In the genomic region with DNA sequence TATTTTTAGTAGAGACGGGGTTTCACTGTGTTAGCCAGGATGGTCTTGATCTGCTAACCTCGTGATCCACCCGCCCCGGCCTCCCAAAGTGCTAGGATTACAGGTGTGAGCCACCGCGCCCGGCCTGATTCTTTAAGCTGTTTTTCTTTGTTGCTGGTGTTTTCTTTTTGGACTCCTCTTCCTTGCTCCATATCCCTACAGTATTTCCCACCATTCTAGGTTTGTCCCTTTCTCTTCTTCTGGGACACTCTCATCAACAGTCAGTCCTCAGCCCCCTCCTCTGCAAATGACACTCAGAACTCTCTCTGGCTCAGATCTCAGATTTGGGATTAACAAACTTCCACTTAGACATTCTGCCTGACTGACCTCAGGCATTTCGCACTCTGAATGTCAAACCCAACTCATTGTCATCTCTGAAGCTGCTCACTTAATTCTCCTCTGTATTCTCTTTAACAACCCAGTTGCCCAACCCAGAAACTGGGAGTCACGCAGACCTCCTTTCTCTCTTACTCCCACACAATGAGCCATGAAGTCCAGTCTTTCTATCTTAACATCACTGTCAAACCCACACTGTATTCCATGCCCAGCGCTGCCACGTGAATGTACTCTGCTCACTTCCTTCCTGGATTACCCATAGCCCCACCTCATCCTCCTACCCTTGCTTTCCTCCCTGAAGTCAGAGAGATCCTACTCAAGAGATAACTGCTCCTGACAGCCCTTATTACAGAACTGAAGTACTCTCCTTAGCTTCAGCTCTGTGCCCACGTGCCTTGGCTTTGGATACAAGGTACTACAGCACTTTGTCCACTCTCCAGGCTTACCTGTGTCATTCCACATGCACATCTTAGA, we compare ENCODE assay signal across 1 cellular context.
TF ChIP-seq lines count a peak whose summit lies in the region.

No MANE protein-coding gene starts in this region.

TF ChIP-seq in K562, 482 proteins besides CTCF, POLR2A, EP300 and RAD21 (continued from another document and continues in another):
- TF ChIP-seq YY1 (IDR thresholded peaks at IDR 0.05; ENCODE audit: borderline replicate concordance in 1 of 3, control insufficient read depth in 1 of 3, extremely low read depth in 1 of 3, insufficient read depth in 3 of 3, insufficient read length in 1 of 3, insufficient replicate concordance in 2 of 3, low read depth in 1 of 3, low read length in 2 of 3) (no peak), LEF1 (IDR thresholded peaks at IDR 0.05) (peak; percentile 64), DDX20 (tag; IDR thresholded peaks at IDR 0.05; ENCODE audit: low read depth) (no peak), HDAC6 (IDR thresholded peaks at IDR 0.05; ENCODE audit: low read depth, low read length) (no peak), POLR2AphosphoS5 (IDR thresholded peaks at IDR 0.05; ENCODE audit: control insufficient read depth, insufficient read depth, low read depth, low read length) (peak; percentile 28; the same call in 1 of the 2 replicates), E2F3 (CRISPR knock-in tag; IDR thresholded peaks at IDR 0.05) (peak; percentile 74; the same call in 1 of the 2 replicates), CEBPB (tag; IDR thresholded peaks at IDR 0.05) (peak; percentile 67), ZNF217 (CRISPR knock-in tag; IDR thresholded peaks at IDR 0.05) (no peak), EZH2 (IDR thresholded peaks at IDR 0.05; ENCODE audit: borderline replicate concordance, low read depth, low read length) (no peak), ARID1B (IDR thresholded peaks at IDR 0.05) (no peak), MEF2D (tag; conservative IDR thresholded peaks at IDR 0.05; ENCODE audit: low read depth) (peak; percentile 48; the same call in 1 of the 2 replicates), ZNF143 (CRISPR knock-in tag; IDR thresholded peaks at IDR 0.05) (no peak), STAT5B (CRISPR knock-in tag; IDR thresholded peaks at IDR 0.05) (no peak), SP1 (CRISPR knock-in tag; IDR thresholded peaks at IDR 0.05) (no peak), ZNF146 (CRISPR knock-in tag; IDR thresholded peaks at IDR 0.05; ENCODE audit: unreplicated experiment) (no peak), STAG1 (CRISPR knock-in tag; IDR thresholded peaks at IDR 0.05; ENCODE audit: borderline replicate concordance) (no peak), MCM3 (IDR thresholded peaks at IDR 0.05) (no peak), ZNF717 (CRISPR knock-in tag; IDR thresholded peaks at IDR 0.05) (no peak), HEY1 (CRISPR knock-in tag; IDR thresholded peaks at IDR 0.05; ENCODE audit: borderline replicate concordance) (no peak), ARNT (IDR thresholded peaks at IDR 0.05) (peak in 1 of 2 experiments; percentile 70; a peak in 1 of 4 replicates), RB1 (IDR thresholded peaks at IDR 0.05; ENCODE audit: low read depth) (no peak), CSDE1 (IDR thresholded peaks at IDR 0.05) (no peak), ZNF165 (CRISPR knock-in tag; IDR thresholded peaks at IDR 0.05; ENCODE audit: borderline replicate concordance) (0 out of 2 replicates have a peak, but pooled peaks have one; percentile 84), SMARCE1 (IDR thresholded peaks at IDR 0.05) (peak; percentile 63; the same call in 1 of the 2 replicates), PHF21A (IDR thresholded peaks at IDR 0.05; ENCODE audit: borderline replicate concordance, low read depth) (no peak), SRSF7 (optimal IDR thresholded peaks at IDR 0.05; ENCODE audit: low read depth, low read length) (no peak), GATAD2A (IDR thresholded peaks at IDR 0.05) (peak; percentile 80; the same call in 1 of the 2 replicates), ZNF175 (CRISPR knock-in tag; IDR thresholded peaks at IDR 0.05; ENCODE audit: low read depth) (peak; percentile 97), ZFP36 (IDR thresholded peaks at IDR 0.05; ENCODE audit: low read depth, low read length, partially characterized antibody) (no peak), ZNF436 (CRISPR knock-in tag; IDR thresholded peaks at IDR 0.05) (0 out of 2 replicates have a peak, but pooled peaks have one; percentile 38), TFAM (CRISPR knock-in tag; conservative IDR thresholded peaks at IDR 0.05) (no peak), MCM7 (IDR thresholded peaks at IDR 0.05) (no peak), C11orf30 (IDR thresholded peaks at IDR 0.05; ENCODE audit: low read depth) (no peak), CHD4 (IDR thresholded peaks at IDR 0.05; ENCODE audit: insufficient read depth, insufficient replicate concordance, low read depth, low read length, poor library complexity, severe bottlenecking) (peak; percentile 41), RHOXF2B (CRISPR knock-in tag; conservative IDR thresholded peaks at IDR 0.05) (0 out of 2 replicates have a peak, but pooled peaks have one; percentile 58), PML (IDR thresholded peaks at IDR 0.05; ENCODE audit: low read length) (no peak), ELF2 (CRISPR knock-in tag; IDR thresholded peaks at IDR 0.05) (peak; percentile 89), ILK (tag; IDR thresholded peaks at IDR 0.05; ENCODE audit: borderline replicate concordance, low read depth) (peak; percentile 41; the same call in 1 of the 2 replicates)
- TF ChIP-seq, protein P1, sequence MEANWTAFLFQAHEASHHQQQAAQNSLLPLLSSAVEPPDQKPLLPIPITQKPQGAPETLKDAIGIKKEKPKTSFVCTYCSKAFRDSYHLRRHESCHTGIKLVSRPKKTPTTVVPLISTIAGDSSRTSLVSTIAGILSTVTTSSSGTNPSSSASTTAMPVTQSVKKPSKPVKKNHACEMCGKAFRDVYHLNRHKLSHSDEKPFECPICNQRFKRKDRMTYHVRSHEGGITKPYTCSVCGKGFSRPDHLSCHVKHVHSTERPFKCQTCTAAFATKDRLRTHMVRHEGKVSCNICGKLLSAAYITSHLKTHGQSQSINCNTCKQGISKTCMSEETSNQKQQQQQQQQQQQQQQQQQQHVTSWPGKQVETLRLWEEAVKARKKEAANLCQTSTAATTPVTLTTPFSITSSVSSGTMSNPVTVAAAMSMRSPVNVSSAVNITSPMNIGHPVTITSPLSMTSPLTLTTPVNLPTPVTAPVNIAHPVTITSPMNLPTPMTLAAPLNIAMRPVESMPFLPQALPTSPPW (CRISPR knock-in tag; IDR thresholded peaks at IDR 0.05) = no peak
- TF ChIP-seq, protein P2, sequence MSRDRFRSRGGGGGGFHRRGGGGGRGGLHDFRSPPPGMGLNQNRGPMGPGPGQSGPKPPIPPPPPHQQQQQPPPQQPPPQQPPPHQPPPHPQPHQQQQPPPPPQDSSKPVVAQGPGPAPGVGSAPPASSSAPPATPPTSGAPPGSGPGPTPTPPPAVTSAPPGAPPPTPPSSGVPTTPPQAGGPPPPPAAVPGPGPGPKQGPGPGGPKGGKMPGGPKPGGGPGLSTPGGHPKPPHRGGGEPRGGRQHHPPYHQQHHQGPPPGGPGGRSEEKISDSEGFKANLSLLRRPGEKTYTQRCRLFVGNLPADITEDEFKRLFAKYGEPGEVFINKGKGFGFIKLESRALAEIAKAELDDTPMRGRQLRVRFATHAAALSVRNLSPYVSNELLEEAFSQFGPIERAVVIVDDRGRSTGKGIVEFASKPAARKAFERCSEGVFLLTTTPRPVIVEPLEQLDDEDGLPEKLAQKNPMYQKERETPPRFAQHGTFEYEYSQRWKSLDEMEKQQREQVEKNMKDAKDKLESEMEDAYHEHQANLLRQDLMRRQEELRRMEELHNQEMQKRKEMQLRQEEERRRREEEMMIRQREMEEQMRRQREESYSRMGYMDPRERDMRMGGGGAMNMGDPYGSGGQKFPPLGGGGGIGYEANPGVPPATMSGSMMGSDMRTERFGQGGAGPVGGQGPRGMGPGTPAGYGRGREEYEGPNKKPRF (IDR thresholded peaks at IDR 0.05; ENCODE audit: low read depth, low read length) = no peak
- TF ChIP-seq, protein P3, sequence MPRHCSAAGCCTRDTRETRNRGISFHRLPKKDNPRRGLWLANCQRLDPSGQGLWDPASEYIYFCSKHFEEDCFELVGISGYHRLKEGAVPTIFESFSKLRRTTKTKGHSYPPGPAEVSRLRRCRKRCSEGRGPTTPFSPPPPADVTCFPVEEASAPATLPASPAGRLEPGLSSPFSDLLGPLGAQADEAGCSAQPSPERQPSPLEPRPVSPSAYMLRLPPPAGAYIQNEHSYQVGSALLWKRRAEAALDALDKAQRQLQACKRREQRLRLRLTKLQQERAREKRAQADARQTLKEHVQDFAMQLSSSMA (CRISPR knock-in tag; IDR thresholded peaks at IDR 0.05) = no peak
- TF ChIP-seq, protein P4, sequence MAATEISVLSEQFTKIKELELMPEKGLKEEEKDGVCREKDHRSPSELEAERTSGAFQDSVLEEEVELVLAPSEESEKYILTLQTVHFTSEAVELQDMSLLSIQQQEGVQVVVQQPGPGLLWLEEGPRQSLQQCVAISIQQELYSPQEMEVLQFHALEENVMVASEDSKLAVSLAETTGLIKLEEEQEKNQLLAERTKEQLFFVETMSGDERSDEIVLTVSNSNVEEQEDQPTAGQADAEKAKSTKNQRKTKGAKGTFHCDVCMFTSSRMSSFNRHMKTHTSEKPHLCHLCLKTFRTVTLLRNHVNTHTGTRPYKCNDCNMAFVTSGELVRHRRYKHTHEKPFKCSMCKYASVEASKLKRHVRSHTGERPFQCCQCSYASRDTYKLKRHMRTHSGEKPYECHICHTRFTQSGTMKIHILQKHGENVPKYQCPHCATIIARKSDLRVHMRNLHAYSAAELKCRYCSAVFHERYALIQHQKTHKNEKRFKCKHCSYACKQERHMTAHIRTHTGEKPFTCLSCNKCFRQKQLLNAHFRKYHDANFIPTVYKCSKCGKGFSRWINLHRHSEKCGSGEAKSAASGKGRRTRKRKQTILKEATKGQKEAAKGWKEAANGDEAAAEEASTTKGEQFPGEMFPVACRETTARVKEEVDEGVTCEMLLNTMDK (IDR thresholded peaks at IDR 0.05; ENCODE audit: borderline replicate concordance, insufficient read depth, low read depth, low read length, poor library complexity, severe bottlenecking) = no peak
- TF ChIP-seq, protein P5, sequence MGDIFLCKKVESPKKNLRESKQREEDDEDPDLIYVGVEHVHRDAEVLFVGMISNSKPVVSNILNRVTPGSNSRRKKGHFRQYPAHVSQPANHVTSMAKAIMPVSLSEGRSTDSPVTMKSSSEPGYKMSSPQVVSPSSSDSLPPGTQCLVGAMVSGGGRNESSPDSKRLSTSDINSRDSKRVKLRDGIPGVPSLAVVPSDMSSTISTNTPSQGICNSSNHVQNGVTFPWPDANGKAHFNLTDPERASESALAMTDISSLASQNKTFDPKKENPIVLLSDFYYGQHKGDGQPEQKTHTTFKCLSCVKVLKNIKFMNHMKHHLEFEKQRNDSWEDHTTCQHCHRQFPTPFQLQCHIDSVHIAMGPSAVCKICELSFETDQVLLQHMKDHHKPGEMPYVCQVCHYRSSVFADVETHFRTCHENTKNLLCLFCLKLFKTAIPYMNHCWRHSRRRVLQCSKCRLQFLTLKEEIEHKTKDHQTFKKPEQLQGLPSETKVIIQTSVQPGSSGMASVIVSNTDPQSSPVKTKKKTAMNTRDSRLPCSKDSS (IDR thresholded peaks at IDR 0.05; ENCODE audit: low read depth, partially characterized antibody) = no peak
- TF ChIP-seq, protein P6, sequence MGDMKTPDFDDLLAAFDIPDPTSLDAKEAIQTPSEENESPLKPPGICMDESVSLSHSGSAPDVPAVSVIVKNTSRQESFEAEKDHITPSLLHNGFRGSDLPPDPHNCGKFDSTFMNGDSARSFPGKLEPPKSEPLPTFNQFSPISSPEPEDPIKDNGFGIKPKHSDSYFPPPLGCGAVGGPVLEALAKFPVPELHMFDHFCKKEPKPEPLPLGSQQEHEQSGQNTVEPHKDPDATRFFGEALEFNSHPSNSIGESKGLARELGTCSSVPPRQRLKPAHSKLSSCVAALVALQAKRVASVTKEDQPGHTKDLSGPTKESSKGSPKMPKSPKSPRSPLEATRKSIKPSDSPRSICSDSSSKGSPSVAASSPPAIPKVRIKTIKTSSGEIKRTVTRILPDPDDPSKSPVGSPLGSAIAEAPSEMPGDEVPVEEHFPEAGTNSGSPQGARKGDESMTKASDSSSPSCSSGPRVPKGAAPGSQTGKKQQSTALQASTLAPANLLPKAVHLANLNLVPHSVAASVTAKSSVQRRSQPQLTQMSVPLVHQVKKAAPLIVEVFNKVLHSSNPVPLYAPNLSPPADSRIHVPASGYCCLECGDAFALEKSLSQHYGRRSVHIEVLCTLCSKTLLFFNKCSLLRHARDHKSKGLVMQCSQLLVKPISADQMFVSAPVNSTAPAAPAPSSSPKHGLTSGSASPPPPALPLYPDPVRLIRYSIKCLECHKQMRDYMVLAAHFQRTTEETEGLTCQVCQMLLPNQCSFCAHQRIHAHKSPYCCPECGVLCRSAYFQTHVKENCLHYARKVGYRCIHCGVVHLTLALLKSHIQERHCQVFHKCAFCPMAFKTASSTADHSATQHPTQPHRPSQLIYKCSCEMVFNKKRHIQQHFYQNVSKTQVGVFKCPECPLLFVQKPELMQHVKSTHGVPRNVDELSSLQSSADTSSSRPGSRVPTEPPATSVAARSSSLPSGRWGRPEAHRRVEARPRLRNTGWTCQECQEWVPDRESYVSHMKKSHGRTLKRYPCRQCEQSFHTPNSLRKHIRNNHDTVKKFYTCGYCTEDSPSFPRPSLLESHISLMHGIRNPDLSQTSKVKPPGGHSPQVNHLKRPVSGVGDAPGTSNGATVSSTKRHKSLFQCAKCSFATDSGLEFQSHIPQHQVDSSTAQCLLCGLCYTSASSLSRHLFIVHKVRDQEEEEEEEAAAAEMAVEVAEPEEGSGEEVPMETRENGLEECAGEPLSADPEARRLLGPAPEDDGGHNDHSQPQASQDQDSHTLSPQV (IDR thresholded peaks at IDR 0.05) = no peak
- TF ChIP-seq, protein P7, sequence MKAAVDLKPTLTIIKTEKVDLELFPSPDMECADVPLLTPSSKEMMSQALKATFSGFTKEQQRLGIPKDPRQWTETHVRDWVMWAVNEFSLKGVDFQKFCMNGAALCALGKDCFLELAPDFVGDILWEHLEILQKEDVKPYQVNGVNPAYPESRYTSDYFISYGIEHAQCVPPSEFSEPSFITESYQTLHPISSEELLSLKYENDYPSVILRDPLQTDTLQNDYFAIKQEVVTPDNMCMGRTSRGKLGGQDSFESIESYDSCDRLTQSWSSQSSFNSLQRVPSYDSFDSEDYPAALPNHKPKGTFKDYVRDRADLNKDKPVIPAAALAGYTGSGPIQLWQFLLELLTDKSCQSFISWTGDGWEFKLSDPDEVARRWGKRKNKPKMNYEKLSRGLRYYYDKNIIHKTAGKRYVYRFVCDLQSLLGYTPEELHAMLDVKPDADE (conservative IDR thresholded peaks at IDR 0.05; ENCODE audit: control insufficient read depth, low read depth, low read length) = no peak
- TF ChIP-seq, protein P8, sequence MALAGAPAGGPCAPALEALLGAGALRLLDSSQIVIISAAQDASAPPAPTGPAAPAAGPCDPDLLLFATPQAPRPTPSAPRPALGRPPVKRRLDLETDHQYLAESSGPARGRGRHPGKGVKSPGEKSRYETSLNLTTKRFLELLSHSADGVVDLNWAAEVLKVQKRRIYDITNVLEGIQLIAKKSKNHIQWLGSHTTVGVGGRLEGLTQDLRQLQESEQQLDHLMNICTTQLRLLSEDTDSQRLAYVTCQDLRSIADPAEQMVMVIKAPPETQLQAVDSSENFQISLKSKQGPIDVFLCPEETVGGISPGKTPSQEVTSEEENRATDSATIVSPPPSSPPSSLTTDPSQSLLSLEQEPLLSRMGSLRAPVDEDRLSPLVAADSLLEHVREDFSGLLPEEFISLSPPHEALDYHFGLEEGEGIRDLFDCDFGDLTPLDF (CRISPR knock-in tag; IDR thresholded peaks at IDR 0.05) = no peak
